14 cellular contexts compared by ENCODE assay signal in the genomic region with DNA sequence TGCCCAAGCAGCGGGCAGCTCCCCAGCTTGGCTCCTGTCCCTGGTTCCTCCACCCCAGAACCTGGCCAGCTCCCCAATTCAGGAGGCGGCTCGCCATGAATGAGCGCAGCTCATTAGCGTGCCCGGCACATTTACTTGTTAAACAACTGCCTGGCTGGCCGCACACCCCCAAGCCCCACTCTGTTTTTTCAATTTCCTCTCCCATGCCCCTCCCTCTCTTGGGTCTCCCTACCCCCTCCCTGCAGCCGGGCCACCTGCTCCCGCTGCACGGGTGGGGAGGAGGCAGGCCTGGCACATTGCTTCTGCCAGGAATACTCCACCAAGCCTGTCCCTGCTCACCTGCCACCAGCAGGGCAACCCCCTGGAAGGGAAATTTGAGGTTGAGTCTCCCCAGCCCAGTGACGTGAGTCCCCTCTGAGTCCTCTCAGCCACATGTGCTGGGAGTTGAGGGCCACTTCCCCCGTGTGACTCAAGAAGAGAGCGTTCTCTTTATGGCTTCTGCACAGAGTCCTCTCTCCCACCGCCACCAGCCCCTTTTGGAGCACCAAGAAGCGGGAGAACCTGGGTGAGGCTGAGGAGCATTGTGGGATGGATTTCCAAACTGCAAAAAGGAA. TPM values are rescaled to one million over a fixed set of nuclear protein-coding genes. Genes with fewer than 3 reads are reported as not detected.
DNase-seq lines count a peak whose midpoint lies in the region; ATAC-seq and TF ChIP-seq lines count a peak whose summit lies in the region.
"Had no signal": no experiment of that assay in that cellular context is flagged by ENCODE, and none has a peak within 500 bp of the region (broad histone marks: within the 10 kb centered on the region; RNA-seq: fewer than 3 reads in every experiment).

No MANE protein-coding gene starts in this region.

- DNase-seq in G401 (ENCODE audit: low spot score) (peak; percentile 58), NCI-H1105 (lab: John Stamatoyannopoulos, UW) (peak; percentile 75), NCI-H774 (lab: John Stamatoyannopoulos, UW) (peak; percentile 13), medulla oblongata (ENCODE audit: extremely low spot score) (peak; percentile 30), transverse colon (no peak), 8988T (no peak)
- no peak for DNase-seq in activated naive CD4-positive, alpha-beta T cell treated with Interleukin-2 at 50 U/mL for 16 hours
- DNase-seq: activated naive CD4-positive, alpha-beta T cell treated with anti-CD3 and anti-CD28 coated beads, Interleukin-2, amount 10 ng/mL, durations not matched to agents 7 days and 5 days; IMR-90; left lung; SIG-M5 had no signal

- no peak overlapping the region for H3K27ac ChIP-seq in transverse colon
- H3K27ac ChIP-seq: hepatocyte, left lung had no signal

- intact Hi-C loops in transverse colon (cut with DNase I; ENCODE audit: low total_unique reads), result no loop called here

- TF ChIP-seq CTCF in transverse colon (IDR thresholded peaks at IDR 0.05), result no peak

- peaks cover 5 to 9% (median 7%) of the 10 kb centered on the region in 4 donors for H3K4me1 ChIP-seq in transverse colon

- TF ChIP-seq EP300 in transverse colon (IDR thresholded peaks at IDR 0.05; ENCODE audit: low read depth), result no peak

- H3K27me3 ChIP-seq in transverse colon, result peaks cover 74% of the 10 kb centered on the region

- in situ Hi-C loops in G401 (cut with HindIII; ENCODE audit: low sequenced_read_pairs), result no loop called here
- in situ Hi-C loops in transverse colon (cut with MboI; ENCODE audit: low pct_ligation_motif_present in 1 of 4, low pct_unique_long_range_greater_than_20kb in 1 of 4, low sequenced_read_pairs in 3 of 4), result no loop called here

- no peaks in the 10 kb centered on the region for H3K9me3 ChIP-seq in transverse colon
- H3K9me3 ChIP-seq: left lung had no signal

- no peak for TF ChIP-seq POLR2A in transverse colon (IDR thresholded peaks at IDR 0.05)

- 51% methylated on average over 14 of the region's 15 CpGs; no CpG with 5 or more reads in 1 of the 2 donors for WGBS in transverse colon (ENCODE audit: low coverage in 1 of 2), 2 donors

- ATAC-seq in HG03280 (IDR thresholded peaks at IDR 0.05; ENCODE audit: unreplicated experiment), result no peak
- ATAC-seq: esophagus mucosa, left lung had no signal

- no peak overlapping the region for H3K4me3 ChIP-seq in transverse colon
- H3K4me3 ChIP-seq: hepatocyte, left lung had no signal

- H3K36me3 ChIP-seq in transverse colon, result no peaks in the 10 kb centered on the region
- H3K36me3 ChIP-seq: left lung had no signal

RNA-seq across cellular contexts. Expression of gene SLIT1, which starts 2.6 kb away (rescaled TPM):
- total RNA-seq in G401 (2014; rRNA removed; shearing (Covaris generic)), result 0.06 and 0.20 TPM in 2 replicates
- total RNA-seq in transverse colon, result 1 to 10 TPM in 1 of 4 donors, under 1 TPM in 2, not detected in 1; 0.27 to 1.9 (median 0.32) TPM

Comparison
In these comparisons a context has a peak if more than half of its experiments do, and no peak if none do; other contexts are left out.
1. DNase-seq: peak in G401 (single experiment), NCI-H1105 (single experiment), NCI-H774 (single experiment) and medulla oblongata (single experiment); none in activated naive CD4-positive, alpha-beta T cell treated with Interleukin-2 at 50 U/mL for 16 hours (single experiment), transverse colon (single experiment) and 8988T (single experiment).